Comparison of ENCODE assay signal across 1 cellular context in the genomic region with DNA sequence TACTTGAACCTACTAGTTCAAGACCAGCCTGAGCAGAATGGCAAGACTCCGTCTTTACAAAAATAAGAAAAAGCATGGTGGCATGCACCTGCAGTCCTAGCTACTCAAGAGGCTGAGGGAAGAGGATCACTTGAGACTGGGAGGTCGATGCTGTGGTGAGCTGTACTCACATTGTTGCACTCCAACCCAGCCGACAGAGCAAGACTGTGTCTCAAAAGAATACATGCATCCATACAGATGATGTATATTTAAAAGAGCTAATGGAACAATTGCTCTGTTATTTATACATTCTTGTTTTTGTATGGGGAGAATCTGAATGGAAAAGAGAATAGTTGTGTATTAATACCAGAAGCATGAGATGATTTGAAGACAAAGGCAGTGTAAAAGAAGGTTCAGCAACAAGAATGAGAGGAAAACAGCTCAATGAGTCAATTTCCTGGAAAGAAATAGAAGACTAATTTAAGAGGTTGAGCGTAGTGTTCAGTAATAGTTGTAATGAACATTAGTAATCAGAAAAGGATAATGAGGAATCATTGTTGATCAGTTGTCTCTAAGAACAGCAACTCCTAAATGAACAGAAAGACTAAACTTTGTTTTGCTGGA.
A peak's percentile ranks its signal among the peaks of the same experiment; 100 is the strongest.
TF ChIP-seq lines count a peak whose summit lies in the region.

No MANE protein-coding gene starts in this region.

TF ChIP-seq in endothelial cell of umbilical vein, 7 proteins besides CTCF, POLR2A, EP300 and RAD21:
- TF ChIP-seq JUN (IDR thresholded peaks at IDR 0.05; ENCODE audit: borderline replicate concordance, insufficient read depth, insufficient read length, low read depth) (peak; percentile 95), FOS (IDR thresholded peaks at IDR 0.05; ENCODE audit: borderline replicate concordance, insufficient read depth, low read length) (peak; percentile 76), MYC (IDR thresholded peaks at IDR 0.05; ENCODE audit: low read depth, low read length) (no peak), EZH2 (IDR thresholded peaks at IDR 0.05; ENCODE audit: borderline replicate concordance, low read depth, low read length, severe bottlenecking) (no peak)
